ENCODE assay signal across 8 cellular contexts in the genomic region with DNA sequence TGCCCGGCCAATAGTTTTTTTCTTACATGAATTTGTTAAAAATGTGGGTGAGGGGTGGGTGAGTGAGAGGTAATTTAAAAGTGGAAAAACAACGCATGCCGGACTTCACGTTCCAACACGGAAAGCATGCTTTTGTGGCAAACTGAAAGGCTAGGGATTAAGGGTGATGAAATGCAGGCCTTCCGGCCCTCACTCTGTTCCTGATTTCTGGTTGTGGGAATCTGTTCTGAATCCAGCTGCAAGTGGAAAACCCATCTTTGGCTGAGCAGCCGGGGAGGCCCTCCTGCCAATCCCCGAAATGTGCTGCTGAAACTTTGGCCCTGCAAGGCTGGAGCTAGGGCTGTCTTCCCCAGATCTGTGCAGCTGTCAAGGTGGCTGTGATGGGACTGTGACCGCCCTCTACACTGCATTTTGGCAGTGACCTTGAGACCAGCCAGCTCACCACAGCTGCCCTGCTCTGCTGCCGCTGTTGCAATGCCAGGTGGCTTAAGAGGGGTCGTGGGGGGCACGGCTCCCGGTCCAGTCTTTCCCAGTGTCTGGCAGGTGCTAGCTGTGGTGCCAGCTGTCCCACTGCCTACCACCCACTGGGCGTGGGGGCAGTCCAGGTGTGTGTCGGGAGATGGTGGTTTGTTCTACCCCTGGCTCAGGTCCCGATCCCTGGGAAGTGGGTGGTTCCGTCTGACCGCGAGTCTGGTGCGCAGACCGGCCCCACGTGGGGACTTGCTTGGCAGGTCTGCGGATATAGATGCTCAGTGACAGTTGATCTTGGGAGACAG. TPM values are rescaled to one million over a fixed set of nuclear protein-coding genes. Genes with fewer than 3 reads are reported as not detected.
DNase-seq lines count a peak whose midpoint lies in the region; ATAC-seq, FAIRE-seq and TF ChIP-seq lines count a peak whose summit lies in the region.

No MANE protein-coding gene starts in this region.

- WGBS in prostate gland: 29% methylated on average over 23 of the region's 23 CpGs
- 28 to 43% (median 42%) methylated on average over 23 of the region's 23 CpGs for WGBS in small intestine, 3 donors

- peaks cover 3% of the 10 kb centered on the region for H3K79me2 ChIP-seq in ACC112 (ENCODE audit: control insufficient read depth, insufficient read depth, low read length, unreplicated experiment)

- in situ Hi-C loops in HAP-1 (cut with MboI; ENCODE audit: low sequenced_read_pairs): loop anchor here (5.0 kb wide), 1 partner anchor 37 kb away; a partner anchor contains a TSS

- H3K4me3 ChIP-seq in ACC112 (ENCODE audit: low read depth, low read length) (peak overlapping the region; percentile 80), HAP-1 (peak overlapping the region; percentile 22), WERI-Rb-1 (ENCODE audit: low read depth, low read length) (no peak overlapping the region), prostate gland (peak overlapping the region in 1 of 2 donors; percentile 32), small intestine (ENCODE audit: low read depth in 1 of 2, low read length in 2 of 2) (no peak overlapping the region)

- ATAC-seq in left cardiac atrium: peak; percentile 65 to 78

- intact Hi-C loops in left cardiac atrium (cut with DNase I): no loop called here
- intact Hi-C loops in prostate gland (cut with DNase I): loop anchor here (5.0 kb wide), 1 partner anchor 37 kb away; a partner anchor contains a TSS

- TF ChIP-seq CTCF in WERI-Rb-1 (IDR thresholded peaks at IDR 0.05; ENCODE audit: low read depth, low read length): no peak
- TF ChIP-seq CTCF in prostate gland (IDR thresholded peaks at IDR 0.05): no peak

- H3K27me3 ChIP-seq in ACC112 (ENCODE audit: insufficient read depth, low read length): no peaks in the 10 kb centered on the region
- no peaks in the 10 kb centered on the region for H3K27me3 ChIP-seq in HAP-1 (ENCODE audit: low read depth)
- H3K27me3 ChIP-seq in WERI-Rb-1 (ENCODE audit: insufficient read depth, low read depth, severe bottlenecking): no peaks in the 10 kb centered on the region
- no peaks in the 10 kb centered on the region for H3K27me3 ChIP-seq in prostate gland (replicated peaks; ENCODE audit: insufficient read depth)
- H3K27me3 ChIP-seq in small intestine (ENCODE audit: control insufficient read depth in 2 of 2, insufficient read depth in 2 of 2, low read length in 2 of 2): no peaks in the 10 kb centered on the region

- H3K27ac ChIP-seq in ACC112 (ENCODE audit: low read depth, low read length): peak overlapping the region; percentile 64
- no peak overlapping the region for H3K27ac ChIP-seq in WERI-Rb-1
- H3K27ac ChIP-seq in prostate gland: peak overlapping the region; percentile 8 to 49
- H3K27ac ChIP-seq in small intestine (ENCODE audit: low read depth in 1 of 2, low read length in 1 of 2): peak overlapping the region in 1 of 2 donors; percentile 4

- H3K9me3 ChIP-seq in HAP-1 (no peaks in the 10 kb centered on the region), WERI-Rb-1 (ENCODE audit: severe bottlenecking) (no peaks in the 10 kb centered on the region), prostate gland (no peaks in the 10 kb centered on the region), small intestine (ENCODE audit: control insufficient read depth, low read depth) (no peaks in the 10 kb centered on the region)

- DNase-seq in HAP-1 (ENCODE audit: low spot score in 2 of 2) (peak; percentile 70 to 86), WERI-Rb-1 (peak; percentile 12), left cardiac atrium (peak; percentile 34), prostate gland (ENCODE audit: low spot score) (peak; percentile 22), small intestine (no peak), T1000 (lab: John Stamatoyannopoulos, UW) (no peak), NCI-H128 (lab: John Stamatoyannopoulos, UW; ENCODE audit: unreplicated experiment) (no peak)

- no peaks in the 10 kb centered on the region for H3K36me3 ChIP-seq in ACC112 (ENCODE audit: insufficient read depth, low read length)
- H3K36me3 ChIP-seq in HAP-1 (replicated peaks): peaks cover 37% of the 10 kb centered on the region
- peaks cover 5% of the 10 kb centered on the region for H3K36me3 ChIP-seq in WERI-Rb-1
- H3K36me3 ChIP-seq in prostate gland: no peaks in the 10 kb centered on the region
- H3K36me3 ChIP-seq in small intestine (ENCODE audit: control insufficient read depth in 2 of 2, insufficient read depth in 2 of 2, low read length in 2 of 2): no peaks in the 10 kb centered on the region

- H3K4me1 ChIP-seq in ACC112 (ENCODE audit: control insufficient read depth, insufficient read depth, low read length, unreplicated experiment) (peaks cover 42% of the 10 kb centered on the region), HAP-1 (peaks cover 45% of the 10 kb centered on the region), prostate gland (replicated peaks) (peaks cover 11% of the 10 kb centered on the region), small intestine (ENCODE audit: control insufficient read depth in 2 of 2, insufficient read depth in 1 of 2, low read depth in 1 of 2, low read length in 1 of 2) (peaks cover 2% of the 10 kb centered on the region in 2 donors)

- FAIRE-seq in small intestine (lab: Jason Lieb, UNC): no peak

- H2AFZ ChIP-seq in ACC112 (ENCODE audit: low read length, unreplicated experiment): peak overlapping the region; percentile 86

- no peak for TF ChIP-seq POLR2A in prostate gland (IDR thresholded peaks at IDR 0.05)

RNA-seq across cellular contexts. Expression of a gene that starts 39.0 kb away (rescaled TPM):
- total RNA-seq in left cardiac atrium (1 to 10 TPM; 3.4 to 4.0 TPM), prostate gland (1 to 10 TPM; 5.1 to 6.0 TPM)
- under 1 TPM in 2 of 3 donors, not detected in 1; under 0.01 to 0.31 TPM for polyA plus RNA-seq in small intestine

Comparison
In these comparisons a context has a peak if more than half of its experiments do, and no peak if none do; other contexts are left out.
1. H3K4me3 ChIP-seq: peak in ACC112 (single experiment) and HAP-1 (single experiment); none in WERI-Rb-1 (single experiment) and small intestine (0 of 2).
2. DNase-seq: peak in HAP-1 (2 of 2), WERI-Rb-1 (single experiment), left cardiac atrium (single experiment) and prostate gland (single experiment); none in small intestine (single experiment), T1000 (single experiment) and NCI-H128 (single experiment).